In genomic region chr7:42700376-42701327, GRCh38 we compare ENCODE assay signal across 23 cellular contexts.
DNase-seq lines count a peak whose midpoint lies in the region; ATAC-seq, FAIRE-seq and TF ChIP-seq lines count a peak whose summit lies in the region.
"Had no signal": no experiment of that assay in that cellular context is flagged by ENCODE, and none has a peak within 500 bp of the region (broad histone marks: within the 10 kb centered on the region; RNA-seq: fewer than 3 reads in every experiment).

No MANE protein-coding gene starts in this region.

- TF ChIP-seq POLR2A in K562 (conservative IDR thresholded peaks at IDR 0.05) = no peak

- no peak for FAIRE-seq in K562 (lab: Jason Lieb, UNC)
- FAIRE-seq: GM18507, GM19239, HTR-8/SVneo had no signal

- H3K4me3 ChIP-seq in GM23248 (no peak overlapping the region), K562 (no peak overlapping the region), stomach smooth muscle (ENCODE audit: low read length in 2 of 2) (no peak overlapping the region)
- H3K4me3 ChIP-seq: gastrocnemius medialis, thoracic aorta had no signal

- ATAC-seq in K562 (no peak), foreskin keratinocyte (no peak), HG03135 (IDR thresholded peaks at IDR 0.05; ENCODE audit: unreplicated experiment) (no peak)
- ATAC-seq: activated naive CD4-positive, alpha-beta T cell treated with anti-CD3 and anti-CD28 coated beads, Interleukin-2, amount 50 U/mL, for 72 hours; gastrocnemius medialis; HCT116; left colon had no signal

- H3K9me3 ChIP-seq in GM23248 (ENCODE audit: low read depth) (no peaks in the 10 kb centered on the region), K562 (replicated peaks; ENCODE audit: control insufficient read depth, insufficient read depth, low read depth, low read length) (no peaks in the 10 kb centered on the region), stomach smooth muscle (ENCODE audit: control insufficient read depth in 2 of 2, low read length in 2 of 2) (no peaks in the 10 kb centered on the region)
- H3K9me3 ChIP-seq: gastrocnemius medialis, thoracic aorta had no signal

- H3K27ac ChIP-seq in GM23248 (no peak overlapping the region), K562 (ENCODE audit: extremely low read depth, low read depth, low read length) (no peak overlapping the region), foreskin keratinocyte (no peak overlapping the region), stomach smooth muscle (ENCODE audit: low read length) (peak overlapping the region; percentile 32)
- H3K27ac ChIP-seq: brain microvascular endothelial cell, gastrocnemius medialis, thoracic aorta, VCaP had no signal

- no peak overlapping the region for H3K9ac ChIP-seq in GM23248
- no peak overlapping the region for H3K9ac ChIP-seq in K562 (ENCODE audit: insufficient read depth in 1 of 2, low read depth in 2 of 2, low read length in 2 of 2)
- no peak overlapping the region for H3K9ac ChIP-seq in stomach smooth muscle (ENCODE audit: low read length in 2 of 2)

- TF ChIP-seq EP300 in K562 (IDR thresholded peaks at IDR 0.05; ENCODE audit: low read length) = no peak

- no peak for TF ChIP-seq RAD21 in K562 (CRISPR knock-in tag; conservative IDR thresholded peaks at IDR 0.05 in 1 of 2, IDR thresholded peaks at IDR 0.05 in 1 of 2)

- intact Hi-C loops in K562 (cut with micrococcal nuclease) = loop anchor here (10.0 kb wide), 1 partner anchor 686 kb away; no protein-coding TSS in a partner anchor

- H3K9me1 ChIP-seq in K562 (ENCODE audit: control insufficient read depth, insufficient read depth, low read length) = no peaks in the 10 kb centered on the region

- POLR2A ChIA-PET in K562 (lab: Yijun Ruan, JAX) = interaction anchor here (0.9 kb wide), 1 partner anchor 59 kb away, joined by 3 read pairs; no protein-coding TSS in a partner anchor

- DNase-seq in GM23248 = peak; percentile 16
- DNase-seq in K562 (ENCODE audit: extremely low read depth in 1 of 4, low spot score in 3 of 4) = no peak
- no peak for DNase-seq in foreskin keratinocyte
- no peak for DNase-seq in NCI-H2107 treated with DMSO at 0.1 percent for 48 hours (lab: John Stamatoyannopoulos, UW; ENCODE audit: unreplicated experiment)
- no peak for DNase-seq in SIG-M5 (lab: John Stamatoyannopoulos, UW)
- DNase-seq: activated CD4-positive, alpha-beta memory T cell treated with anti-CD3 and anti-CD28 coated beads for 36 hours; activated T-cell treated with anti-CD3 and anti-CD28 coated beads, Interleukin-2, amount 50 U/mL, for 24 hours; brain microvascular endothelial cell; DMS53; gastrocnemius medialis; left colon; NCI-H1436 treated with DMSO at 0.1 percent for 48 hours; stimulated activated CD4-positive, alpha-beta T cell treated with anti-CD3 and anti-CD28 coated beads, Interleukin-4, amount 100 ng/mL, for 4 hours; stimulated activated CD8-positive, alpha-beta memory T cell treated with anti-CD3 and anti-CD28 coated beads, Interleukin-4, amount 100 ng/mL, for 48 hours had no signal

- no peak for TF ChIP-seq CTCF in K562 (IDR thresholded peaks at IDR 0.05 in 2 of 3, conservative IDR thresholded peaks at IDR 0.05 in 1 of 3; ENCODE audit: insufficient read depth in 2 of 3, low read depth in 1 of 3, low read length in 3 of 3)
- peak; percentile 25 for TF ChIP-seq CTCF in foreskin keratinocyte (conservative IDR thresholded peaks at IDR 0.05)

- WGBS in GM23248 (ENCODE audit: low coverage in 1 of 2, low lambda C conversion rate in 2 of 2, missing lambda C conversion rate in 2 of 2), 2 experiments = 43 to 45% methylated on average over 7 of the region's 7 CpGs
- 12% methylated on average over 7 of the region's 7 CpGs for WGBS in K562 (ENCODE audit: insufficient coverage, low coverage, missing lambda C conversion rate)

- no TSS peak for BruUV-seq in K562 (replicated peaks; lab: Mats Ljungman, UMichigan)

- CTCF ChIA-PET in K562 (lab: Yijun Ruan, JAX; ENCODE audit: low intra/inter-chr PET ratio) = no interaction called here

- no peaks in the 10 kb centered on the region for H3K79me2 ChIP-seq in GM23248 (ENCODE audit: insufficient read depth)
- H3K79me2 ChIP-seq in K562 (ENCODE audit: control insufficient read depth, insufficient read depth, low read length) = no peaks in the 10 kb centered on the region

- H3K27me3 ChIP-seq in GM23248 (replicated peaks; ENCODE audit: insufficient read depth) (0 out of 2 replicates have a peak, but pooled peaks cover 4% of the 10 kb centered on the region), K562 (ENCODE audit: control insufficient read depth in 2 of 2, insufficient read depth in 2 of 2, low read length in 2 of 2) (no peaks in the 10 kb centered on the region), foreskin keratinocyte (no peaks in the 10 kb centered on the region), stomach smooth muscle (ENCODE audit: control insufficient read depth in 1 of 2, insufficient read depth in 2 of 2, low read length in 2 of 2) (no peaks in the 10 kb centered on the region)
- H3K27me3 ChIP-seq: brain microvascular endothelial cell, gastrocnemius medialis had no signal

- no peaks in the 10 kb centered on the region for H3F3A ChIP-seq in GM23248 (ENCODE audit: insufficient read depth)

- no peaks in the 10 kb centered on the region for H3K9me2 ChIP-seq in GM23248 (ENCODE audit: insufficient read depth)

- in situ Hi-C loops in GM23248 (cut with MboI) = no loop called here
- in situ Hi-C loops in K562 (cut with MboI) = no loop called here

- no peaks in the 10 kb centered on the region for H3K4me1 ChIP-seq in GM23248 (ENCODE audit: insufficient read depth)
- H3K4me1 ChIP-seq in K562 (replicated peaks in 1 of 2; ENCODE audit: control insufficient read depth in 2 of 2, insufficient read depth in 2 of 2, low read length in 2 of 2) = peaks cover 0 to 4% of the 10 kb centered on the region in 2 experiments; a peak in 2 of 5 replicates
- H3K4me1 ChIP-seq in foreskin keratinocyte = no peaks in the 10 kb centered on the region
- H3K4me1 ChIP-seq in stomach smooth muscle (ENCODE audit: control insufficient read depth, insufficient read depth, low read length) = peaks cover 17% of the 10 kb centered on the region
- H3K4me1 ChIP-seq: gastrocnemius medialis had no signal

- H3K36me3 ChIP-seq in GM23248 (ENCODE audit: low read depth) = no peaks in the 10 kb centered on the region
- H3K36me3 ChIP-seq in K562 (ENCODE audit: control insufficient read depth, insufficient read depth, low read length) = no peaks in the 10 kb centered on the region
- H3K36me3 ChIP-seq in stomach smooth muscle (ENCODE audit: control insufficient read depth in 2 of 2, insufficient read depth in 2 of 2, low read length in 2 of 2) = no peaks in the 10 kb centered on the region
- H3K36me3 ChIP-seq: brain microvascular endothelial cell, gastrocnemius medialis, thoracic aorta had no signal

- H2AFZ ChIP-seq in GM23248 (no peak overlapping the region), K562 (ENCODE audit: low read depth, low read length) (no peak overlapping the region)

- no peak overlapping the region for H3K4me2 ChIP-seq in GM23248 (ENCODE audit: unreplicated experiment)
- no peak overlapping the region for H3K4me2 ChIP-seq in K562 (ENCODE audit: insufficient read depth, low read length)

- H4K20me1 ChIP-seq in GM23248 (ENCODE audit: insufficient read depth) (no peaks in the 10 kb centered on the region), K562 (replicated peaks; ENCODE audit: control insufficient read depth, insufficient read depth, low read length) (no peaks in the 10 kb centered on the region)

TF ChIP-seq in K562, 482 proteins besides CTCF, POLR2A, EP300 and RAD21:
- TF ChIP-seq TRIM28 (IDR thresholded peaks at IDR 0.05) = no peak
- TF ChIP-seq TFE3 (CRISPR knock-in tag; IDR thresholded peaks at IDR 0.05) = peak; percentile 63
